7 cellular contexts compared by ENCODE assay signal in genomic region chr20:47507275-47507981, GRCh38. TPM values are rescaled to one million over a fixed set of nuclear protein-coding genes. Genes with fewer than 3 reads are reported as not detected.
DNase-seq lines count a peak whose midpoint lies in the region; ATAC-seq and TF ChIP-seq lines count a peak whose summit lies in the region.
"Not testable (repeated sequence)": the region's sequence is repeated elsewhere in the genome, so short reads cannot be mapped to it uniquely, and the experiment has no call there.

No MANE protein-coding gene starts in this region.

- peak overlapping the region; percentile 46 for H3K27ac Mint-ChIP-seq in activated CD4-positive, alpha-beta T cell treated with anti-CD3 and anti-CD28 coated beads, Interleukin-2, amount 10 ng/mL, durations not matched to agents 7 days and 5 days
- H3K27ac Mint-ChIP-seq in activated naive CD4-positive, alpha-beta T cell treated with anti-CD3 and anti-CD28 coated beads for 36 hours: peak overlapping the region; percentile 84
- H3K27ac Mint-ChIP-seq in effector memory CD8-positive, alpha-beta T cell: peak overlapping the region in 1 of 2 donors; percentile 81

- H3K27me3 ChIP-seq in HUES64 (ENCODE audit: insufficient read depth, low read length); PC-9 (ENCODE audit: insufficient read depth, low read depth); spleen (replicated peaks in 1 of 7): not testable (repeated sequence)

- peaks cover 85% of the 10 kb centered on the region for H4K20me1 ChIP-seq in PC-9 (ENCODE audit: insufficient read depth)

- peaks cover 42% of the 10 kb centered on the region for H3K4me1 ChIP-seq in HUES64 (ENCODE audit: insufficient read depth, low read length)
- peaks cover 56% of the 10 kb centered on the region for H3K4me1 ChIP-seq in PC-9 (replicated peaks; ENCODE audit: insufficient read depth)
- H3K4me1 ChIP-seq in spleen: peaks cover 37 to 96% (median 82%) of the 10 kb centered on the region in 6 donors

- TF ChIP-seq CTCF in GM12865 (IDR thresholded peaks at IDR 0.05; ENCODE audit: insufficient read depth, low read depth, low read length, missing control alignments); PC-9 (conservative IDR thresholded peaks at IDR 0.05); spleen (IDR thresholded peaks at IDR 0.05 in 8 of 11, conservative IDR thresholded peaks at IDR 0.05 in 3 of 11): not testable (repeated sequence)

- not testable (repeated sequence) for H2AFZ ChIP-seq in PC-9

- peak; percentile 57 for ATAC-seq in effector memory CD8-positive, alpha-beta T cell (replicated peaks)

- H3F3A ChIP-seq in PC-9 (ENCODE audit: insufficient read depth, low read depth): peaks cover 38% of the 10 kb centered on the region

- peaks cover 99% of the 10 kb centered on the region for H3K79me2 ChIP-seq in PC-9 (ENCODE audit: low read depth)

- H3K36me3 ChIP-seq in HUES64 (ENCODE audit: insufficient read depth, low read length): not testable (repeated sequence)
- H3K36me3 ChIP-seq in PC-9 (ENCODE audit: low read depth) (peaks cover 23% of the 10 kb centered on the region; the same call in 1 of the 2 replicates), spleen (peaks cover 0 to 11% (median 0%) of the 10 kb centered on the region in 6 donors)

- H3K9me3 ChIP-seq in HUES64 (ENCODE audit: insufficient read depth, low read depth, low read length); PC-9 (ENCODE audit: insufficient read depth, low read depth); spleen: not testable (repeated sequence)

- POLR2A ChIA-PET in PC-9 (lab: Charles Lee; ENCODE audit: unreplicated experiment); activated CD4-positive, alpha-beta T cell treated with anti-CD3 and anti-CD28 coated beads, Interleukin-2, amount 10 ng/mL, durations not matched to agents 7 days and 5 days (lab: Charles Lee): not testable (repeated sequence)

- H3K27ac ChIP-seq in HUES64 (ENCODE audit: low read depth, low read length): peak overlapping the region; percentile 52; the same call in 1 of the 2 replicates
- H3K27ac ChIP-seq in PC-9: 0 out of 2 replicates have a peak overlapping the region, but pooled peaks have one; percentile 20
- peak overlapping the region in 5 of 8 donors; percentile 13 to 43 (median 25) for H3K27ac ChIP-seq in spleen

- peaks cover 70% of the 10 kb centered on the region for H3K4me1 Mint-ChIP-seq in activated CD4-positive, alpha-beta T cell treated with anti-CD3 and anti-CD28 coated beads, Interleukin-2, amount 10 ng/mL, durations not matched to agents 7 days and 5 days
- H3K4me1 Mint-ChIP-seq in activated naive CD4-positive, alpha-beta T cell treated with anti-CD3 and anti-CD28 coated beads for 36 hours (ENCODE audit: low read depth): peaks cover 72% of the 10 kb centered on the region
- peaks cover 44 to 55% of the 10 kb centered on the region in 2 donors for H3K4me1 Mint-ChIP-seq in effector memory CD8-positive, alpha-beta T cell (ENCODE audit: low read depth in 2 of 2)

- H3K27me3 Mint-ChIP-seq in activated CD4-positive, alpha-beta T cell treated with anti-CD3 and anti-CD28 coated beads, Interleukin-2, amount 10 ng/mL, durations not matched to agents 7 days and 5 days; activated naive CD4-positive, alpha-beta T cell treated with anti-CD3 and anti-CD28 coated beads for 36 hours (ENCODE audit: low read depth); effector memory CD8-positive, alpha-beta T cell: not testable (repeated sequence)

- BruUV-seq in PC-9 (replicated peaks; lab: Mats Ljungman, UMichigan): not testable (repeated sequence)

- H3K4me3 ChIP-seq in GM12865 (ENCODE audit: low read depth, low read length): peak overlapping the region; percentile 89; the same call in 1 of the 2 replicates
- not testable (repeated sequence) for H3K4me3 ChIP-seq in HUES64 (ENCODE audit: low read length); spleen
- H3K4me3 ChIP-seq in PC-9: peak overlapping the region; percentile 22; the same call in 1 of the 2 replicates

- not testable (repeated sequence) for H3K9ac ChIP-seq in HUES64 (ENCODE audit: low read depth, low read length)

- not testable (repeated sequence) for H3K9me3 Mint-ChIP-seq in activated CD4-positive, alpha-beta T cell treated with anti-CD3 and anti-CD28 coated beads, Interleukin-2, amount 10 ng/mL, durations not matched to agents 7 days and 5 days; activated naive CD4-positive, alpha-beta T cell treated with anti-CD3 and anti-CD28 coated beads for 36 hours; effector memory CD8-positive, alpha-beta T cell

- H3K9me2 ChIP-seq in PC-9 (ENCODE audit: insufficient read depth): not testable (repeated sequence)

- intact Hi-C loops in PC-9 (cut with micrococcal nuclease; ENCODE audit: unreplicated experiment): not testable (repeated sequence)
- intact Hi-C loops in activated naive CD4-positive, alpha-beta T cell treated with anti-CD3 and anti-CD28 coated beads for 36 hours (cut with micrococcal nuclease): loop anchor here (5.0 to 10.0 kb wide), 2 partner anchors 55 to 1257 kb away; no protein-coding TSS in a partner anchor
- intact Hi-C loops in spleen (cut with DNase I; ENCODE audit: low total_unique reads): loop anchor here (10.0 kb wide), 1 partner anchor 107 kb away; no protein-coding TSS in a partner anchor

- 93% methylated on average over 7 of the region's 9 CpGs for WGBS in HUES64
- WGBS in spleen, 5 donors: 86 to 90% (median 89%) methylated on average over 9 of the region's 9 CpGs

- H3K4me2 ChIP-seq in PC-9: peak overlapping the region; percentile 59; the same call in 1 of the 2 replicates

- TF ChIP-seq POLR2A in spleen (IDR thresholded peaks at IDR 0.05): not testable (repeated sequence)

- not testable (repeated sequence) for H3K4me3 Mint-ChIP-seq in activated CD4-positive, alpha-beta T cell treated with anti-CD3 and anti-CD28 coated beads, Interleukin-2, amount 10 ng/mL, durations not matched to agents 7 days and 5 days; activated naive CD4-positive, alpha-beta T cell treated with anti-CD3 and anti-CD28 coated beads for 36 hours
- peak overlapping the region in 1 of 2 donors; percentile 59 for H3K4me3 Mint-ChIP-seq in effector memory CD8-positive, alpha-beta T cell

- H3K36me3 Mint-ChIP-seq in activated CD4-positive, alpha-beta T cell treated with anti-CD3 and anti-CD28 coated beads, Interleukin-2, amount 10 ng/mL, durations not matched to agents 7 days and 5 days (ENCODE audit: low read depth): peaks cover 33% of the 10 kb centered on the region
- peaks cover 17% of the 10 kb centered on the region for H3K36me3 Mint-ChIP-seq in activated naive CD4-positive, alpha-beta T cell treated with anti-CD3 and anti-CD28 coated beads for 36 hours (ENCODE audit: low read depth)
- H3K36me3 Mint-ChIP-seq in effector memory CD8-positive, alpha-beta T cell (ENCODE audit: insufficient read depth): peaks cover 18% of the 10 kb centered on the region

- DNase-seq in GM12865 (ENCODE audit: low read depth): peak; percentile 59
- not testable (repeated sequence) for DNase-seq in PC-9; activated CD4-positive, alpha-beta T cell treated with anti-CD3 and anti-CD28 coated beads, Interleukin-2, amount 10 ng/mL, durations not matched to agents 7 days and 5 days; activated naive CD4-positive, alpha-beta T cell treated with anti-CD3 and anti-CD28 coated beads for 36 hours; effector memory CD8-positive, alpha-beta T cell; spleen

- CTCF ChIA-PET in PC-9 (lab: Charles Lee): not testable (repeated sequence)
- CTCF ChIA-PET in activated CD4-positive, alpha-beta T cell treated with anti-CD3 and anti-CD28 coated beads, Interleukin-2, amount 10 ng/mL, durations not matched to agents 7 days and 5 days (lab: Charles Lee): interaction anchor here (0.7 to 2.4 kb wide), 3 partner anchors 114 to 1314 kb away, joined by 3 to 9 read pairs (median 4); no protein-coding TSS in a partner anchor
- CTCF ChIA-PET in activated naive CD4-positive, alpha-beta T cell treated with anti-CD3 and anti-CD28 coated beads for 36 hours (lab: Charles Lee): interaction anchor here (0.6 to 1.5 kb wide), 2 partner anchors 20 to 288 kb away, joined by 3 to 5 read pairs; no protein-coding TSS in a partner anchor

RNA-seq across cellular contexts. Expression of gene NCOA3, which starts 5.7 kb away (rescaled TPM):
- polyA plus RNA-seq in HUES64 (2013, experiment 1 of 2): 8.6 TPM
- polyA plus RNA-seq in HUES64 (2013, experiment 2 of 2): 9.0 TPM
- total RNA-seq in PC-9 (2021): 40.3 and 78.0 TPM in 2 replicates
- total RNA-seq in activated CD4-positive, alpha-beta T cell treated with anti-CD3 and anti-CD28 coated beads, Interleukin-2, amount 10 ng/mL, durations not matched to agents 7 days and 5 days: 10 to 100 TPM; 59.1 to 70.6 TPM
- total RNA-seq in activated naive CD4-positive, alpha-beta T cell treated with anti-CD3 and anti-CD28 coated beads for 36 hours: 10 to 100 TPM; 48.3 to 53.2 TPM
- total RNA-seq in spleen: 10 to 100 TPM; 78.6 to 93.7 (median 84.1) TPM
- 10 to 100 TPM; 12.5 to 17.4 (median 12.9) TPM for polyA plus RNA-seq in spleen
